ENCODE assay signal across 8 cellular contexts in the genomic region with DNA sequence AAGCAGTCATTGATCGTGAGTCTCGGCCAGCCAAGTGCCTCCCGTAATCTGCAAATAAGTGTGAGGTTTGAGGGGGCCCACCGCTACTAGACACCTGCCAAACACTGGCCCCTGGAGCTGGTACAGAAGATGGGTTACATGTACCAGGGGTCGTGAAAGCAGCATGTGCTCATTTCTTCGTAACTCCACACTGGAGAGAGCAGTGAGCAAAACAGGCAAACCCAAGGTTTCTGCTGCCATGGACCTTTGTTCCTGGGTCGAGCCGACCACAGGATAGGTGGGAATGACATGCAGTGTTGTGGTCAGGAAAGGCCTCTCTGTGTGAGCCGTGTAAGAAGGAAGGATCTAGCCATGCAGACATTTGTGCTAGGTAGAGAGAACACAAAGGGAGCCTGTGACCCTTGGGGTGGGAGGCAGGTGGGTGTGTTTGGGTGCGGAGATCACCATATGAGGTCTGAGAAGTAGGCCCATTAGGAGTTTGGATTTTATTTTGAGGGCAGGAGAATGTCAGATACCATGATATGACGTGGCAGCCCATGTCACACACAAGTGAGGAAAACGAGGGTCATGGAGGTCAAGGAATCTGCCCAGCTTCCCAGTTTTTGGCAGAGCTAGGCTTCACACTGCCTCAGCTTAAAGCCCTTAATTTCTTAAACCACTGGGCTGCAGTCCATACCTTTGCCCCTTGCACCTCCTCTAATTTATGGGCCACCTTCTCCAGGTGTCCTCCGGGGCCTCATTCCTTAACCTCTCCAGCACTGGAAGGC. TPM values are rescaled to one million over a fixed set of nuclear protein-coding genes. Genes with fewer than 3 reads are reported as not detected.
A peak's percentile ranks its signal among the peaks of the same experiment; 100 is the strongest.
DNase-seq lines count a peak whose midpoint lies in the region; ATAC-seq, FAIRE-seq and TF ChIP-seq lines count a peak whose summit lies in the region.

No MANE protein-coding gene starts in this region.

- H3K56ac ChIP-seq in H1 (replicated peaks; ENCODE audit: insufficient read length, low read depth, low read length): no peak overlapping the region

- no peak overlapping the region; the same call in 1 of the 2 replicates for H2AFZ ChIP-seq in H1 (ENCODE audit: low read length)

- H3K4me3 Mint-ChIP-seq in neural crest cell: peak overlapping the region; percentile 85

- H2BK5ac ChIP-seq in H1 (ENCODE audit: low read depth, low read length): peak overlapping the region; percentile 9; the same call in 1 of the 2 replicates

- H3K14ac ChIP-seq in H1 (ENCODE audit: insufficient read length): no peak overlapping the region

- H2AK5ac ChIP-seq in H1 (ENCODE audit: low read depth, low read length): no peak overlapping the region

- no peak overlapping the region for H4K5ac ChIP-seq in H1 (ENCODE audit: insufficient read length, low read depth, low read length)

- no peak overlapping the region for H4K91ac ChIP-seq in H1 (replicated peaks; ENCODE audit: insufficient read length, low read length)

- peak; percentile 5 for ATAC-seq in GM21528 (IDR thresholded peaks at IDR 0.05; ENCODE audit: low FRiP score, unreplicated experiment)
- no peak for ATAC-seq in HG03469 (IDR thresholded peaks at IDR 0.05; ENCODE audit: unreplicated experiment)

- 57% methylated on average over 13 of the region's 13 CpGs; no CpG with 5 or more reads in 1 of the 2 experiments for WGBS in H1 (ENCODE audit: extremely low coverage in 1 of 2, insufficient coverage in 1 of 2, insufficient read length in 1 of 2, insufficient replicate concordance in 2 of 2, low coverage in 1 of 2, low lambda C conversion rate in 2 of 2, missing lambda C conversion rate in 1 of 2), 2 experiments

- H3K9me3 ChIP-seq in BLaER1 treated with 17β-estradiol and CSF1 and Interleukin-3, amounts not matched to agents 10 nM and 100 nM (replicated peaks in 1 of 11): peaks cover 0 to 6% (median 0%) of the 10 kb centered on the region in 11 experiments; a peak in 5 of 22 replicates
- H3K9me3 ChIP-seq in SJCRH30 (replicated peaks) (no peaks in the 10 kb centered on the region), H1 (ENCODE audit: insufficient read depth in 2 of 2, low read depth in 1 of 2, low read length in 1 of 2) (no peaks in the 10 kb centered on the region)

- peak overlapping the region; percentile 82 to 100 (median 93) for H3K4me2 ChIP-seq in BLaER1 treated with 17β-estradiol and CSF1 and Interleukin-3, amounts not matched to agents 10 nM and 100 nM
- H3K4me2 ChIP-seq in H1 (ENCODE audit: insufficient read depth in 1 of 2, low read depth in 2 of 2, low read length in 2 of 2): peak overlapping the region; percentile 97 to 99

- no peak overlapping the region for H2BK20ac ChIP-seq in H1 (ENCODE audit: low read length)

- FAIRE-seq in H1 (lab: Jason Lieb, UNC): no peak

- H4K20me1 ChIP-seq in BLaER1 treated with 17β-estradiol and CSF1 and Interleukin-3, amounts not matched to agents 10 nM and 100 nM: peaks cover 0 to 35% (median 28%) of the 10 kb centered on the region in 11 experiments; a peak in 15 of 22 replicates
- H4K20me1 ChIP-seq in H1 (replicated peaks in 1 of 2; ENCODE audit: control insufficient read depth in 1 of 2, insufficient read depth in 2 of 2, low read length in 2 of 2): peaks cover 0 to 3% of the 10 kb centered on the region in 2 experiments

- no peak overlapping the region; the same call in 1 of the 2 replicates for H3K18ac ChIP-seq in H1 (ENCODE audit: extremely low read depth, low read length)

- H3K79me2 ChIP-seq in H1 (ENCODE audit: control insufficient read depth in 1 of 2, insufficient read depth in 2 of 2, low read length in 2 of 2): peaks cover 0 to 26% of the 10 kb centered on the region in 2 experiments; a peak in 2 of 4 replicates

- in situ Hi-C loops in GM13977 (cut with MboI; ENCODE audit: low pct_unique_long_range_greater_than_20kb, low sequenced_read_pairs, unreplicated experiment): no loop called here

- no peak for DNase-seq in SJCRH30
- DNase-seq in H1 (ENCODE audit: low read depth in 1 of 2, low spot score in 2 of 2): peak in 1 of 2 experiments; percentile 47
- DNase-seq in neural crest cell (ENCODE audit: low read depth, low spot score): no peak
- DNase-seq in SKM-1 treated with dmso at 0.1 percent for 144 hours (lab: John Stamatoyannopoulos, UW; ENCODE audit: unreplicated experiment): no peak
- no peak for DNase-seq in GM13977 (ENCODE audit: low spot score)

- peaks cover 13% of the 10 kb centered on the region for H3K79me1 ChIP-seq in H1 (ENCODE audit: low read depth, low read length)

- H3K4ac ChIP-seq in H1 (replicated peaks; ENCODE audit: insufficient read length, low read depth, low read length): no peak overlapping the region

- H3K36me3 ChIP-seq in BLaER1 treated with 17β-estradiol and CSF1 and Interleukin-3, amounts not matched to agents 10 nM and 100 nM: peaks cover 23 to 36% (median 34%) of the 10 kb centered on the region in 11 experiments
- peaks cover 14% of the 10 kb centered on the region for H3K36me3 ChIP-seq in SJCRH30
- peaks cover 4 to 31% (median 19%) of the 10 kb centered on the region in 4 experiments for H3K36me3 ChIP-seq in H1 (ENCODE audit: control insufficient read depth in 2 of 4, insufficient read depth in 4 of 4, low read length in 3 of 4)

- no peak for TF ChIP-seq POLR2A in H1 (IDR thresholded peaks at IDR 0.05; ENCODE audit: control extremely low read depth in 1 of 2, low read depth in 2 of 2, low read length in 2 of 2)

- no peak overlapping the region for H2BK12ac ChIP-seq in H1 (ENCODE audit: low read depth, low read length)

- H3K27ac ChIP-seq in BLaER1 treated with 17β-estradiol and CSF1 and Interleukin-3, amounts not matched to agents 10 nM and 100 nM: peak overlapping the region; percentile 86 to 94 (median 91)
- H3K27ac ChIP-seq in SJCRH30 (peak overlapping the region; percentile 73), H1 (ENCODE audit: low read depth, low read length) (no peak overlapping the region)

- H3K23me2 ChIP-seq in H1 (ENCODE audit: low read depth, low read length): peaks cover 13% of the 10 kb centered on the region

- no peaks in the 10 kb centered on the region for H3K36me3 Mint-ChIP-seq in neural crest cell (ENCODE audit: low read depth)

- no peak overlapping the region for H3K23ac ChIP-seq in H1 (ENCODE audit: insufficient read length)

- peaks cover 24% of the 10 kb centered on the region for H3K4me1 Mint-ChIP-seq in neural crest cell

- peaks cover 41 to 54% (median 49%) of the 10 kb centered on the region in 10 experiments for H3K4me1 ChIP-seq in BLaER1 treated with 17β-estradiol and CSF1 and Interleukin-3, amounts not matched to agents 10 nM and 100 nM
- peaks cover 14% of the 10 kb centered on the region; the same call in 1 of the 2 replicates for H3K4me1 ChIP-seq in SJCRH30
- peaks cover 0 to 17% (median 9%) of the 10 kb centered on the region in 4 experiments; a peak in 5 of 7 replicates for H3K4me1 ChIP-seq in H1 (replicated peaks in 1 of 4; ENCODE audit: control insufficient read depth in 3 of 4, insufficient read depth in 4 of 4, low read length in 3 of 4)

- POLR2A ChIA-PET in H1 (lab: Charles Lee; ENCODE audit: partially characterized antibody): interaction anchor here (0.5 to 2.1 kb wide), 8 partner anchors 9 to 547 kb away, joined by 3 to 9 read pairs (median 4); partner anchors contain the start of gene MTIF3

- no peak overlapping the region for H4K8ac ChIP-seq in H1 (ENCODE audit: extremely low read depth, insufficient read depth, low read length)

- H3K27me3 ChIP-seq in BLaER1 treated with 17β-estradiol and CSF1 and Interleukin-3, amounts not matched to agents 10 nM and 100 nM: no peaks in the 10 kb centered on the region
- H3K27me3 ChIP-seq in SJCRH30 (no peaks in the 10 kb centered on the region), H1 (replicated peaks in 1 of 4; ENCODE audit: control insufficient read depth in 3 of 4, extremely low read depth in 1 of 4, insufficient read depth in 3 of 4, low read length in 3 of 4) (peaks cover 0 to 5% (median 3%) of the 10 kb centered on the region in 4 experiments; a peak in 2 of 7 replicates)

- TF ChIP-seq CTCF in H1 (IDR thresholded peaks at IDR 0.05; ENCODE audit: control extremely low read depth in 1 of 3, insufficient read depth in 1 of 3, low read depth in 1 of 3, low read length in 3 of 3) (no peak), neural crest cell (conservative IDR thresholded peaks at IDR 0.05) (no peak), GM13977 (IDR thresholded peaks at IDR 0.05; ENCODE audit: extremely low read depth, insufficient read depth, missing control alignments) (no peak)

- no peak overlapping the region for H2BK120ac ChIP-seq in H1 (replicated peaks; ENCODE audit: low read depth, low read length)

- H3K27ac Mint-ChIP-seq in neural crest cell (ENCODE audit: unreplicated experiment): peak overlapping the region; percentile 81

- H3K9me3 Mint-ChIP-seq in neural crest cell: no peaks in the 10 kb centered on the region

- H3K9ac ChIP-seq in BLaER1 treated with 17β-estradiol and CSF1 and Interleukin-3, amounts not matched to agents 10 nM and 100 nM: peak overlapping the region; percentile 74 to 87 (median 82)
- H3K9ac ChIP-seq in H1 (replicated peaks in 1 of 4; ENCODE audit: extremely low read depth in 1 of 4, low read depth in 3 of 4, low read length in 3 of 4): peak overlapping the region in 3 of 4 experiments; percentile 35 to 62 (median 52); a peak in 6 of 7 replicates

- TF ChIP-seq RAD21 in H1 (IDR thresholded peaks at IDR 0.05 in 1 of 2, conservative IDR thresholded peaks at IDR 0.05 in 1 of 2; ENCODE audit: low read depth in 2 of 2, low read length in 2 of 2): no peak

- H3K4me3 ChIP-seq in BLaER1 treated with 17β-estradiol and CSF1 and Interleukin-3, amounts not matched to agents 10 nM and 100 nM: peak overlapping the region; percentile 60 to 78 (median 66)
- peak overlapping the region; percentile 76 for H3K4me3 ChIP-seq in SJCRH30
- H3K4me3 ChIP-seq in H1 (ENCODE audit: extremely low read depth in 1 of 4, insufficient read depth in 2 of 4, low read depth in 3 of 4, low read length in 4 of 4): peak overlapping the region; percentile 68 to 78 (median 71)

- CTCF ChIA-PET in H1 (lab: Charles Lee; ENCODE audit: partially characterized antibody): interaction anchor here (0.8 to 4.1 kb wide), 17 partner anchors 11 to 478 kb away, joined by 3 to 38 read pairs (median 7); no protein-coding TSS in a partner anchor

- TF ChIP-seq EP300 in H1 (IDR thresholded peaks at IDR 0.05; ENCODE audit: borderline replicate concordance in 1 of 2, low read depth in 2 of 2, low read length in 2 of 2): no peak

- no peak overlapping the region; the same call in 1 of the 2 replicates for H2BK15ac ChIP-seq in H1 (ENCODE audit: low read length)

- peaks cover 3% of the 10 kb centered on the region for H3K27me3 Mint-ChIP-seq in neural crest cell (ENCODE audit: low read depth)

RNA-seq across cellular contexts. Expression of gene GTF3A, which starts 0.9 kb away (rescaled TPM):
- 175 and 192 TPM in 2 replicates for total RNA-seq in SJCRH30 (2014; rRNA removed; shearing (Covaris generic))
- 92.3 and 96.5 TPM in 2 replicates for total RNA-seq in H1 (2021; fragmentation: NEBNext Ultra II Directional; extraction: Animal tissue kit (Norgen Biotek cat#: 25700))
- 41.6 and 49.9 TPM in 2 replicates for polyA plus RNA-seq in H1 (2011; rRNA removed)
- 45.7 TPM for polyA plus RNA-seq in H1 (2011; cell fraction: cytosol; rRNA removed)
- 154 TPM for polyA plus RNA-seq in H1 (2011; cell fraction: nucleus; rRNA removed)
- polyA plus RNA-seq in H1 (2012, experiment 1 of 2): 68.3 to 99.9 TPM (median 81.2 TPM) in 4 replicates
- 35.3 TPM for polyA plus RNA-seq in H1 (2012, experiment 2 of 2)
- polyA plus RNA-seq in H1 (2013, experiment 1 of 2): 147 TPM
- polyA plus RNA-seq in H1 (2013, experiment 2 of 2): 137 TPM
- polyA minus RNA-seq in H1 (2011; rRNA and poly(A)+ RNA removed): 37.9 and 39.7 TPM in 2 replicates
- 25.3 TPM for polyA minus RNA-seq in H1 (2011; cell fraction: cytosol; rRNA and poly(A)+ RNA removed)
- 168 TPM for polyA minus RNA-seq in H1 (2011; cell fraction: nucleus; rRNA and poly(A)+ RNA removed)
- total RNA-seq in neural crest cell: 113 and 116 TPM in 2 replicates

RNA-seq across cellular contexts. Expression of gene MTIF3, which starts 25.0 kb away (rescaled TPM):
- 38.2 and 51.2 TPM in 2 replicates for total RNA-seq in SJCRH30 (2014; rRNA removed; shearing (Covaris generic))
- total RNA-seq in H1 (2021; fragmentation: NEBNext Ultra II Directional; extraction: Animal tissue kit (Norgen Biotek cat#: 25700)): 32.2 and 36.4 TPM in 2 replicates
- 19.8 and 29.4 TPM in 2 replicates for polyA plus RNA-seq in H1 (2011; rRNA removed)
- polyA plus RNA-seq in H1 (2011; cell fraction: cytosol; rRNA removed): 43.4 TPM
- 21.7 TPM for polyA plus RNA-seq in H1 (2011; cell fraction: nucleus; rRNA removed)
- polyA plus RNA-seq in H1 (2012, experiment 1 of 2): 29.1 to 47.7 TPM (median 36.0 TPM) in 4 replicates
- 3.0 TPM for polyA plus RNA-seq in H1 (2012, experiment 2 of 2)
- polyA plus RNA-seq in H1 (2013, experiment 1 of 2): 80.1 TPM
- 84.4 TPM for polyA plus RNA-seq in H1 (2013, experiment 2 of 2)
- polyA minus RNA-seq in H1 (2011; rRNA and poly(A)+ RNA removed): 10.4 and 17.7 TPM in 2 replicates
- 12.7 TPM for polyA minus RNA-seq in H1 (2011; cell fraction: cytosol; rRNA and poly(A)+ RNA removed)
- polyA minus RNA-seq in H1 (2011; cell fraction: nucleus; rRNA and poly(A)+ RNA removed): 28.7 TPM
- total RNA-seq in neural crest cell: 48.5 and 54.1 TPM in 2 replicates
